Comparison of ENCODE assay signal across 10 cellular contexts in genomic region chr4:185382754-185383153, GRCh38. TPM values are rescaled to one million over a fixed set of nuclear protein-coding genes. Genes with fewer than 3 reads are reported as not detected.
"Had no signal": no experiment of that assay in that cellular context is flagged by ENCODE, and none has a peak within 500 bp of the region (broad histone marks: within the 10 kb centered on the region; RNA-seq: fewer than 3 reads in every experiment).

No MANE protein-coding gene starts in this region.

- H3K9ac ChIP-seq: GM23248 had no signal

- H3K4me3 Mint-ChIP-seq: HFFc6 had no signal

- H3K27ac ChIP-seq: GM23248, HL-60 had no signal

- H3K27ac Mint-ChIP-seq: HFFc6 had no signal

- ATAC-seq: HCT116, K562 had no signal

- FAIRE-seq: K562 had no signal

- H2AFZ ChIP-seq: GM23248 had no signal

- H3K4me3 ChIP-seq: GM23248, HAP-1, K562 had no signal

- DNase-seq: GM23248, GOT3, H7, HFFc6, IMR-90, KG1 had no signal

- H3K36me3 ChIP-seq: HAP-1 had no signal

RNA-seq across cellular contexts. Expression of gene LRP2BP, which starts 13.0 kb away (rescaled TPM):
- total RNA-seq: GM23248 had no signal
